ENCODE assay signal across 18 cellular contexts in the genomic region with DNA sequence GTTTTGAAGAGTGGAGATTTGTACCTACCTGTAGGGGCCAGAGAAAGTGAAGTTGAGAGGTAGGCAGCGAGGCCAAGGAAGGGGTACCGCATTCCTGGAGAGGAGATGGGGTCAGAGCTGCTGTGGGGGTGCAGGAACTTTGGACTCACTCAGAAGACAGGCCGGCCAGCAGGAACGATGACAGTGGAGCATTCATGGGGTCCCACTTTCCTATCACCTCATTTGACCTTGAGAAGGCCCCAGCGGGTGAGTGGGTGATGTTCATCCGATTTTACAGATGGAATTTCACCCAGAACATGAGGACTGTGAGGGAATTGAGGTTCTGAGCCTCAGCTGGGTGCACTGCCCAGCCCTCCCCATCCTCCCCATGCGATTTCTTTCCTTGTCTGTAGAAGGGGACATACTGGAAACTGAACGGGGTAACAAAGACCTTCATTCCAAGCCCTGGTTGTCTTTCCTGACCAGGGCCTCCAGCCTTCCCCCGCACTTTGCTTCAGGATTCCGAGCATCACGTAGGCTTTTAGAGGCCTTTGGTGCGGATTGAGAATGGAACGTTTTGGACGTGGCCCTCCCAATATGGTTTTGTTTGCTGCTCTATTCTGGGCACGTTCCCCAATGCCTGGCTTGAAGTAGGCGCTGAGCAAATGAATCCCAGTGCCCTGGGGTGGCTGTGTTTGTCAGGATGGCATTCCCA.
"Had no signal": no experiment of that assay in that cellular context is flagged by ENCODE, and none has a peak within 500 bp of the region (broad histone marks: within the 10 kb centered on the region; RNA-seq: fewer than 3 reads in every experiment).

No MANE protein-coding gene starts in this region.

- H3K36me3 ChIP-seq: adrenal gland, breast epithelium, transverse colon, WERI-Rb-1 had no signal

- H3K9me3 Mint-ChIP-seq: activated naive CD4-positive, alpha-beta T cell treated with anti-CD3 and anti-CD28 coated beads, Interleukin-2, amount 50 U/mL, for 72 hours; activated T-helper 1 cell treated with anti-CD3 and anti-CD28 coated beads, Interleukin-12 subunit alpha, Interleukin-12 subunit beta, Interleukin-2, Interleukin-4 antibody, amounts not matched to agents 30 ng/mL and 10 ng/mL and 1 ng/mL, durations not matched to agents 14 hours and 24 hours and 36 hours; mesothelial cell of epicardium; nephron had no signal

- H3K27ac ChIP-seq: adrenal gland, breast epithelium, epithelial cell of prostate, foreskin keratinocyte, hepatocyte, transverse colon, WERI-Rb-1 had no signal

- H3K4me1 Mint-ChIP-seq: mesothelial cell of epicardium, nephron had no signal

- H3K4me3 Mint-ChIP-seq: activated T-helper 1 cell treated with anti-CD3 and anti-CD28 coated beads, Interleukin-12 subunit alpha, Interleukin-12 subunit beta, Interleukin-2, Interleukin-4 antibody, amounts not matched to agents 30 ng/mL and 10 ng/mL and 1 ng/mL, durations not matched to agents 14 hours and 24 hours and 36 hours; mesothelial cell of epicardium; nephron had no signal

- H3K36me3 Mint-ChIP-seq: activated naive CD4-positive, alpha-beta T cell treated with anti-CD3 and anti-CD28 coated beads, Interleukin-2, amount 50 U/mL, for 72 hours; mesothelial cell of epicardium had no signal

- H3K79me2 ChIP-seq: hepatocyte had no signal

- H3K4me2 ChIP-seq: hepatocyte had no signal

- DNase-seq: activated CD4-positive, alpha-beta T cell treated with anti-CD3 and anti-CD28 coated beads, Interleukin-2, amount 50 U/mL, for 4 hours; activated gamma-delta T cell treated with Interleukin-2 at 50 U/mL for 16 hours; dermis blood vessel endothelial cell; foreskin keratinocyte; left cardiac atrium; stimulated activated naive CD4-positive, alpha-beta T cell treated with Interleukin-2 at 50 U/mL for 16 hours; substantia nigra; transverse colon; WERI-Rb-1 had no signal

- H3K27ac Mint-ChIP-seq: activated naive CD4-positive, alpha-beta T cell treated with anti-CD3 and anti-CD28 coated beads, Interleukin-2, amount 50 U/mL, for 72 hours; activated T-helper 1 cell treated with anti-CD3 and anti-CD28 coated beads, Interleukin-12 subunit alpha, Interleukin-12 subunit beta, Interleukin-2, Interleukin-4 antibody, amounts not matched to agents 30 ng/mL and 10 ng/mL and 1 ng/mL, durations not matched to agents 14 hours and 24 hours and 36 hours; mesothelial cell of epicardium; nephron had no signal

- H3K4me1 ChIP-seq: adrenal gland, breast epithelium, foreskin keratinocyte, transverse colon had no signal

- H3K9me3 ChIP-seq: adrenal gland, breast epithelium, transverse colon had no signal

- ATAC-seq: activated naive CD4-positive, alpha-beta T cell treated with anti-CD3 and anti-CD28 coated beads, Interleukin-2, amount 50 U/mL, for 72 hours; foreskin keratinocyte; left cardiac atrium had no signal

- H3K27me3 ChIP-seq: adrenal gland, breast epithelium, foreskin keratinocyte, hepatocyte, transverse colon had no signal

- H2AFZ ChIP-seq: hepatocyte had no signal

- H3K4me3 ChIP-seq: adrenal gland, breast epithelium, hepatocyte, lung, transverse colon had no signal
